2 cellular contexts compared by ENCODE assay signal in the genomic region with DNA sequence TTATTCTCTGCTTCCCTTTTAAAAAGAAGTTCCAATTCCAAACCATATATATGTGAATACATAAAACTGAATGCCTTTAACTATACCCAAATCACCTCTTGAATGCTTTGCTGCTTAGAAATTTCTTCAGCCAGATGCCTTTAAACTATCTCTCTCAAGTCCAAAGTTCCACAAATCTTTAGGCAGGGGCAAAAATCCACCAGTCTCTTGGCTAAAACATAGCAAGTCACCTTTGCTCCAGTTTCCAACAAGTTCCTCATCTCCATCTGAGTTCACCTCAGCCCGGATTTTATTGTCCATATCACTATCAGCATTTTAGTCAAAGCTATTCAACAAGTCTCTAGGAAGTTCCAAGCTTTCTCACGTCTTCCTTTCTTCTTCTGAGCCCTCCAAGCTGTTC.
TF ChIP-seq lines count a peak whose summit lies in the region.

No MANE protein-coding gene starts in this region.

TF ChIP-seq in liver, 16 proteins besides CTCF, POLR2A, EP300 and RAD21:
- no peak for TF ChIP-seq TAF1 (conservative IDR thresholded peaks at IDR 0.05)
- TF ChIP-seq GABPA (IDR thresholded peaks at IDR 0.05 in 1 of 2, conservative IDR thresholded peaks at IDR 0.05 in 1 of 2), result peak in 1 of 2 donors; percentile 13
- no peak for TF ChIP-seq ZBTB33 (IDR thresholded peaks at IDR 0.05)
- TF ChIP-seq HNF4G (IDR thresholded peaks at IDR 0.05), result peak; percentile 87
- no peak for TF ChIP-seq FOXA2 (IDR thresholded peaks at IDR 0.05)
- TF ChIP-seq RXRA (IDR thresholded peaks at IDR 0.05), result peak; percentile 84 to 91
- TF ChIP-seq, protein P1, sequence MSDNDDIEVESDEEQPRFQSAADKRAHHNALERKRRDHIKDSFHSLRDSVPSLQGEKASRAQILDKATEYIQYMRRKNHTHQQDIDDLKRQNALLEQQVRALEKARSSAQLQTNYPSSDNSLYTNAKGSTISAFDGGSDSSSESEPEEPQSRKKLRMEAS (IDR thresholded peaks at IDR 0.05), result peak; percentile 44
- no peak for TF ChIP-seq NR2F2 (IDR thresholded peaks at IDR 0.05)
- TF ChIP-seq HNF4A (conservative IDR thresholded peaks at IDR 0.05), result peak; percentile 98 to 99
- peak in 1 of 2 donors; percentile 74 for TF ChIP-seq JUND (IDR thresholded peaks at IDR 0.05)
- TF ChIP-seq YY1 (IDR thresholded peaks at IDR 0.05), result no peak
- TF ChIP-seq, protein P2, sequence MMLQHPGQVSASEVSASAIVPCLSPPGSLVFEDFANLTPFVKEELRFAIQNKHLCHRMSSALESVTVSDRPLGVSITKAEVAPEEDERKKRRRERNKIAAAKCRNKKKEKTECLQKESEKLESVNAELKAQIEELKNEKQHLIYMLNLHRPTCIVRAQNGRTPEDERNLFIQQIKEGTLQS (IDR thresholded peaks at IDR 0.05), result no peak
- TF ChIP-seq SP1 (IDR thresholded peaks at IDR 0.05), result peak; percentile 87
- no peak for TF ChIP-seq FOXA1 (IDR thresholded peaks at IDR 0.05)
- TF ChIP-seq, protein P3, sequence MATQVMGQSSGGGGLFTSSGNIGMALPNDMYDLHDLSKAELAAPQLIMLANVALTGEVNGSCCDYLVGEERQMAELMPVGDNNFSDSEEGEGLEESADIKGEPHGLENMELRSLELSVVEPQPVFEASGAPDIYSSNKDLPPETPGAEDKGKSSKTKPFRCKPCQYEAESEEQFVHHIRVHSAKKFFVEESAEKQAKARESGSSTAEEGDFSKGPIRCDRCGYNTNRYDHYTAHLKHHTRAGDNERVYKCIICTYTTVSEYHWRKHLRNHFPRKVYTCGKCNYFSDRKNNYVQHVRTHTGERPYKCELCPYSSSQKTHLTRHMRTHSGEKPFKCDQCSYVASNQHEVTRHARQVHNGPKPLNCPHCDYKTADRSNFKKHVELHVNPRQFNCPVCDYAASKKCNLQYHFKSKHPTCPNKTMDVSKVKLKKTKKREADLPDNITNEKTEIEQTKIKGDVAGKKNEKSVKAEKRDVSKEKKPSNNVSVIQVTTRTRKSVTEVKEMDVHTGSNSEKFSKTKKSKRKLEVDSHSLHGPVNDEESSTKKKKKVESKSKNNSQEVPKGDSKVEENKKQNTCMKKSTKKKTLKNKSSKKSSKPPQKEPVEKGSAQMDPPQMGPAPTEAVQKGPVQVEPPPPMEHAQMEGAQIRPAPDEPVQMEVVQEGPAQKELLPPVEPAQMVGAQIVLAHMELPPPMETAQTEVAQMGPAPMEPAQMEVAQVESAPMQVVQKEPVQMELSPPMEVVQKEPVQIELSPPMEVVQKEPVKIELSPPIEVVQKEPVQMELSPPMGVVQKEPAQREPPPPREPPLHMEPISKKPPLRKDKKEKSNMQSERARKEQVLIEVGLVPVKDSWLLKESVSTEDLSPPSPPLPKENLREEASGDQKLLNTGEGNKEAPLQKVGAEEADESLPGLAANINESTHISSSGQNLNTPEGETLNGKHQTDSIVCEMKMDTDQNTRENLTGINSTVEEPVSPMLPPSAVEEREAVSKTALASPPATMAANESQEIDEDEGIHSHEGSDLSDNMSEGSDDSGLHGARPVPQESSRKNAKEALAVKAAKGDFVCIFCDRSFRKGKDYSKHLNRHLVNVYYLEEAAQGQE (IDR thresholded peaks at IDR 0.05), result peak; percentile 41
- peak in 1 of 2 donors; percentile 33 for TF ChIP-seq EGR1 (IDR thresholded peaks at IDR 0.05; ENCODE audit: low read depth in 2 of 2)

TF ChIP-seq in HepG2, 621 proteins besides CTCF, POLR2A, EP300 and RAD21:
- TF ChIP-seq HNRNPLL (IDR thresholded peaks at IDR 0.05; ENCODE audit: low read depth, low read length, poor library complexity, severe bottlenecking), result no peak
- no peak for TF ChIP-seq ZNF143 (CRISPR knock-in tag; IDR thresholded peaks at IDR 0.05)
- TF ChIP-seq, protein P4, sequence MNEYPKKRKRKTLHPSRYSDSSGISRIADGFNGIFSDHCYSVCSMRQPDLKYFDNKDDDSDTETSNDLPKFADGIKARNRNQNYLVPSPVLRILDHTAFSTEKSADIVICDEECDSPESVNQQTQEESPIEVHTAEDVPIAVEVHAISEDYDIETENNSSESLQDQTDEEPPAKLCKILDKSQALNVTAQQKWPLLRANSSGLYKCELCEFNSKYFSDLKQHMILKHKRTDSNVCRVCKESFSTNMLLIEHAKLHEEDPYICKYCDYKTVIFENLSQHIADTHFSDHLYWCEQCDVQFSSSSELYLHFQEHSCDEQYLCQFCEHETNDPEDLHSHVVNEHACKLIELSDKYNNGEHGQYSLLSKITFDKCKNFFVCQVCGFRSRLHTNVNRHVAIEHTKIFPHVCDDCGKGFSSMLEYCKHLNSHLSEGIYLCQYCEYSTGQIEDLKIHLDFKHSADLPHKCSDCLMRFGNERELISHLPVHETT (CRISPR knock-in tag; conservative IDR thresholded peaks at IDR 0.05), result no peak
- TF ChIP-seq NFIB (CRISPR knock-in tag; IDR thresholded peaks at IDR 0.05; ENCODE audit: borderline replicate concordance), result no peak
- TF ChIP-seq, protein P5, sequence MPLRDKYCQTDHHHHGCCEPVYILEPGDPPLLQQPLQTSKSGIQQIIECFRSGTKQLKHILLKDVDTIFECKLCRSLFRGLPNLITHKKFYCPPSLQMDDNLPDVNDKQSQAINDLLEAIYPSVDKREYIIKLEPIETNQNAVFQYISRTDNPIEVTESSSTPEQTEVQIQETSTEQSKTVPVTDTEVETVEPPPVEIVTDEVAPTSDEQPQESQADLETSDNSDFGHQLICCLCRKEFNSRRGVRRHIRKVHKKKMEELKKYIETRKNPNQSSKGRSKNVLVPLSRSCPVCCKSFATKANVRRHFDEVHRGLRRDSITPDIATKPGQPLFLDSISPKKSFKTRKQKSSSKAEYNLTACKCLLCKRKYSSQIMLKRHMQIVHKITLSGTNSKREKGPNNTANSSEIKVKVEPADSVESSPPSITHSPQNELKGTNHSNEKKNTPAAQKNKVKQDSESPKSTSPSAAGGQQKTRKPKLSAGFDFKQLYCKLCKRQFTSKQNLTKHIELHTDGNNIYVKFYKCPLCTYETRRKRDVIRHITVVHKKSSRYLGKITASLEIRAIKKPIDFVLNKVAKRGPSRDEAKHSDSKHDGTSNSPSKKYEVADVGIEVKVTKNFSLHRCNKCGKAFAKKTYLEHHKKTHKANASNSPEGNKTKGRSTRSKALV (CRISPR knock-in tag; IDR thresholded peaks at IDR 0.05), result no peak
- TF ChIP-seq ZNF660 (CRISPR knock-in tag; IDR thresholded peaks at IDR 0.05; ENCODE audit: borderline replicate concordance, low read depth), result no peak
- TF ChIP-seq KLF13 (CRISPR knock-in tag; IDR thresholded peaks at IDR 0.05), result no peak
- TF ChIP-seq ZNF383 (CRISPR knock-in tag; IDR thresholded peaks at IDR 0.05; ENCODE audit: borderline replicate concordance), result no peak
